In the genomic region with DNA sequence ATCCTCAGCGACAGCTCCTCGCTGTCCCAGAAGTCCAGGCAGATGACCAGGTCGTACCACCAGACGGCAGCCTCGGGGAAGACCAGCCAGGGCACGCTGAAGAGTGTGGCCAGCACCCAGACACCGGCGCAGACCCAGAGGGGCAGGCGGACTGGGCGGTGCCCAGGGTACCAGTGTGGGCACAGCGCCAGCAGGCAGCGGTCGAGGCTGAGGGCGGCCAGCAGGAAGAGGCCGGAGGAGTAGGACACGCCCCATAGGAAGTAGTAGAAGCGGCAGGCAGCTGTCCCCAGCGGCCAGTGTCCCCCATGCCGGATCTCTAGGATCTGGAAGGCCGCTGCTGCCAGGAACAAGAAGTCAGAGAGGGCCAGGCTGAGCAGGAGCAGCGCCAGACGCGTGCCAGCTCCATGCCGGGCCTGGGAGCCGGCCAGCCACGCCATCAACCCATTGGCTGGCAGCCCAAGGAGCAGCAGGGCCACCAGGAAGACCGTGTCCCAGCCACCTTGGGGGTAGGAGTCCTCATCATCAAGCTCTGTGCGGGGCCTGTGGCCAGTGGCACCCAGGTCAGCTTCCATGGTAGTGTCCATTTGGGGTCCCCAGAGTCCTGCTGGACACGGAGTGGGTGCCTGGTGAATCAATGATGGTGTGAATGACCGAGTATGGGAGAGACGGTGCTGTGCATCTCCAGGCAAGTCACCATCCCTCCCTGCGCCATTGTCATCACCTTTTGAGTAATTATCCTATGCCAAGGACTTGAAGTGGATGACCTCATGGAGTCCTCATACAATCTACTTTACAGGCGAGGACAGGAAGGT, we compare ENCODE assay signal across 13 cellular contexts. TPM values are rescaled to one million over a fixed set of nuclear protein-coding genes. Genes with fewer than 3 reads are reported as not detected.
DNase-seq lines count a peak whose midpoint lies in the region; ATAC-seq, FAIRE-seq and TF ChIP-seq lines count a peak whose summit lies in the region.
"Had no signal": no experiment of that assay in that cellular context is flagged by ENCODE, and none has a peak within 500 bp of the region (broad histone marks: within the 10 kb centered on the region; RNA-seq: fewer than 3 reads in every experiment).

A gene with protein sequence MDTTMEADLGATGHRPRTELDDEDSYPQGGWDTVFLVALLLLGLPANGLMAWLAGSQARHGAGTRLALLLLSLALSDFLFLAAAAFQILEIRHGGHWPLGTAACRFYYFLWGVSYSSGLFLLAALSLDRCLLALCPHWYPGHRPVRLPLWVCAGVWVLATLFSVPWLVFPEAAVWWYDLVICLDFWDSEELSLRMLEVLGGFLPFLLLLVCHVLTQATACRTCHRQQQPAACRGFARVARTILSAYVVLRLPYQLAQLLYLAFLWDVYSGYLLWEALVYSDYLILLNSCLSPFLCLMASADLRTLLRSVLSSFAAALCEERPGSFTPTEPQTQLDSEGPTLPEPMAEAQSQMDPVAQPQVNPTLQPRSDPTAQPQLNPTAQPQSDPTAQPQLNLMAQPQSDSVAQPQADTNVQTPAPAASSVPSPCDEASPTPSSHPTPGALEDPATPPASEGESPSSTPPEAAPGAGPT (minus strand): TSS at position 589 of the 812 bp plus-strand sequence. CDS start 5 bp downstream, at position 584.

- H3K4me1 Mint-ChIP-seq in HFFc6 (ENCODE audit: low read depth): no peaks in the 10 kb centered on the region

- H3K4me3 Mint-ChIP-seq in HFFc6: no peak within 1 kb of the TSS
- H3K4me3 Mint-ChIP-seq: type B pancreatic cell had no signal

- POLR2A ChIA-PET in PC-9 (lab: Charles Lee; ENCODE audit: unreplicated experiment): interaction anchor here (0.6 kb wide), 1 partner anchor 747 kb away, joined by 3 read pairs; no protein-coding TSS in a partner anchor

- H2AFZ ChIP-seq in PC-9: peak within 1 kb of the TSS; percentile 55

- H3K4me1 ChIP-seq in PC-9 (replicated peaks; ENCODE audit: insufficient read depth) (no peaks in the 10 kb centered on the region), prostate gland (replicated peaks) (no peaks in the 10 kb centered on the region)

- intact Hi-C loops in PC-9 (cut with micrococcal nuclease; ENCODE audit: unreplicated experiment): no loop called here
- intact Hi-C loops in prostate gland (cut with DNase I): no loop called here

- H3K9me3 Mint-ChIP-seq in HFFc6: no peaks in the 10 kb centered on the region
- H3K9me3 Mint-ChIP-seq: type B pancreatic cell had no signal

- CTCF ChIA-PET in PC-9 (lab: Charles Lee): no interaction called here

- H3K27me3 ChIP-seq in PC-9 (ENCODE audit: insufficient read depth, low read depth) (no peaks in the 10 kb centered on the region), prostate gland (replicated peaks; ENCODE audit: insufficient read depth) (no peaks in the 10 kb centered on the region)

- FAIRE-seq in GM12892 (lab: Jason Lieb, UNC): peak; percentile 30
- FAIRE-seq: keratinocyte had no signal

- peaks cover 13% of the 10 kb centered on the region; the same call in 1 of the 2 replicates for H3F3A ChIP-seq in PC-9 (ENCODE audit: insufficient read depth, low read depth)

- H3K36me3 ChIP-seq in PC-9 (ENCODE audit: low read depth) (no peaks in the 10 kb centered on the region), prostate gland (no peaks in the 10 kb centered on the region)
- H3K36me3 ChIP-seq: WERI-Rb-1 had no signal

- peak within 1 kb of the TSS; percentile 68 for H3K4me2 ChIP-seq in PC-9

- TF ChIP-seq POLR2A in GM12892 (IDR thresholded peaks at IDR 0.05; ENCODE audit: low read depth, low read length) (no peak), prostate gland (IDR thresholded peaks at IDR 0.05) (no peak)

- no peaks in the 10 kb centered on the region for H3K9me2 ChIP-seq in PC-9 (ENCODE audit: insufficient read depth)

- no peaks in the 10 kb centered on the region for H3K79me2 ChIP-seq in PC-9 (ENCODE audit: low read depth)

- no peak within 1 kb of the TSS for H3K27ac ChIP-seq in PC-9
- H3K27ac ChIP-seq in prostate gland: peak within 1 kb of the TSS; percentile 39 to 53
- H3K27ac ChIP-seq: WERI-Rb-1 had no signal

- H3K9me3 ChIP-seq in PC-9 (ENCODE audit: insufficient read depth, low read depth): no peaks in the 10 kb centered on the region
- no peaks in the 10 kb centered on the region for H3K9me3 ChIP-seq in prostate gland

- WGBS in prostate gland: 62% methylated on average over 27 of the region's 33 CpGs

- H3K27ac Mint-ChIP-seq in HFFc6: no peak within 1 kb of the TSS
- H3K27ac Mint-ChIP-seq: type B pancreatic cell had no signal

- ATAC-seq in esophagus mucosa (peak; percentile 7), HG03139 (IDR thresholded peaks at IDR 0.05; ENCODE audit: unreplicated experiment) (no peak)

- no peaks in the 10 kb centered on the region for H4K20me1 ChIP-seq in PC-9 (ENCODE audit: insufficient read depth)

- peaks cover 18% of the 10 kb centered on the region for H3K27me3 Mint-ChIP-seq in HFFc6 (ENCODE audit: insufficient read depth)
- H3K27me3 Mint-ChIP-seq: type B pancreatic cell had no signal

- TF ChIP-seq CTCF in PC-9 (conservative IDR thresholded peaks at IDR 0.05): no peak
- TF ChIP-seq CTCF in prostate gland (IDR thresholded peaks at IDR 0.05): peak in 1 of 4 experiments; percentile 23
- no peak for TF ChIP-seq CTCF in foreskin fibroblast (IDR thresholded peaks at IDR 0.05; ENCODE audit: low read depth, low read length)
- TF ChIP-seq CTCF in HFFc6 (IDR thresholded peaks at IDR 0.05): no peak

- no peak for DNase-seq in GM12892 (ENCODE audit: insufficient read length)
- no peak for DNase-seq in PC-9
- no peak for DNase-seq in prostate gland (ENCODE audit: low spot score)
- no peak for DNase-seq in foreskin fibroblast
- no peak for DNase-seq in DMS79 treated with DMSO at 0.1 percent for 48 hours (lab: John Stamatoyannopoulos, UW)
- no peak for DNase-seq in HFFc6
- DNase-seq: NCI-H1436, WERI-Rb-1 had no signal

- BruUV-seq in PC-9 (replicated peaks; lab: Mats Ljungman, UMichigan): no TSS peak

- H3K36me3 Mint-ChIP-seq in HFFc6 (ENCODE audit: low read depth): no peaks in the 10 kb centered on the region
- H3K36me3 Mint-ChIP-seq: type B pancreatic cell had no signal

- H3K4me3 ChIP-seq in PC-9 (peak within 1 kb of the TSS; percentile 37; the same call in 1 of the 2 replicates), prostate gland (no peak within 1 kb of the TSS), foreskin fibroblast (ENCODE audit: low read depth in 1 of 2, low read length in 2 of 2) (no peak within 1 kb of the TSS)

RNA-seq across cellular contexts. Expression of the gene that starts here (rescaled TPM):
- polyA plus RNA-seq in GM12892 (2012; ENCODE audit: missing spikeins): 0.19 TPM
- total RNA-seq in PC-9 (2021) (not detected in 2 replicates), esophagus mucosa (not detected), prostate gland (not detected)
- total RNA-seq in HFFc6 (2021; fragmentation: NEBNext Ultra II Directional; extraction: Animal tissue kit (Norgen Biotek cat#: 25700)): not detected
- total RNA-seq: OCI-LY7 had no signal
- polyA plus RNA-seq: keratinocyte had no signal

Comparison
In these comparisons a context has a peak if more than half of its experiments do, and no peak if none do; other contexts are left out.
1. Peak in ATAC-seq in esophagus mucosa; RNA of the gene not detected or under 1 TPM.